ENCODE assay signal across 30 cellular contexts in the genomic region with DNA sequence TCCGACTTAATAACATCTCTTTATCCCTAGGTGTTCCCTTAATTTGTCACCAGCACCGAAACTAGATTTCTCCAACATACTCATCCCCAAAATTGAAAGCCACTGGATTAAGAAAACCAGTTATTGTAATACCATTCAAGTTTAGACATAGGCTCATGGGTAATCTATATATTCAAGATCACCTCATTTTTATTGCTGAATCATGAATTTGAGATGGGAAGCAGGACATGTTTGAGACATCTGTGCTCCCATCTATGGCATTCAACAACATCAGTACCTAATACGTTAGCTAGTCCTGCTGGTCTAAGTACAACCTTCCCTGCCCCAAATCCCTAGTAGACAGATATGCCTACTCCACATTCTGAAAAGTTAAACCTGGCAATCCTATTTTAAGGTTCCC.
"Had no signal": no experiment of that assay in that cellular context is flagged by ENCODE, and none has a peak within 500 bp of the region (broad histone marks: within the 10 kb centered on the region; RNA-seq: fewer than 3 reads in every experiment).

No MANE protein-coding gene starts in this region.

- FAIRE-seq: colon had no signal

- H3K4me1 ChIP-seq: body of pancreas, esophagus squamous epithelium had no signal

- H3K4me3 ChIP-seq: adrenal gland, body of pancreas, esophagus squamous epithelium, gastroesophageal sphincter had no signal

- ATAC-seq: activated CD4-positive, CD25-positive, alpha-beta regulatory T cell treated with anti-CD3 and anti-CD28 coated beads, Interleukin-2, amount 50 U/mL, for 24 hours; activated CD8-positive, alpha-beta T cell treated with anti-CD3 and anti-CD28 coated beads for 36 hours; activated naive CD8-positive, alpha-beta T cell treated with anti-CD3 and anti-CD28 coated beads, Interleukin-2, amount 50 U/mL, for 24 hours; activated T-cell treated with anti-CD3 and anti-CD28 coated beads, Interleukin-2, amount 50 U/mL, for 4 hours; activated T-helper 17 cell treated with anti-CD3 and anti-CD28 coated beads, Interleukin-2, amount 50 U/mL, for 72 hours; body of pancreas; effector memory CD8-positive, alpha-beta T cell; gastroesophageal sphincter; T-helper 17 cell had no signal

- H3K36me3 ChIP-seq: adrenal gland, esophagus squamous epithelium, gastroesophageal sphincter, WERI-Rb-1 had no signal

- DNase-seq: activated B cell treated with CpG ODN at 0.5 μM for 24 hours; activated CD4-positive, alpha-beta T cell treated with anti-CD3 and anti-CD28 coated beads for 48 hours; activated CD4-positive, alpha-beta T cell treated with anti-CD3 and anti-CD28 coated beads, Interleukin-2, amount 50 U/mL, for 1 hour; activated CD4-positive, alpha-beta T cell treated with anti-CD3 and anti-CD28 coated beads, Interleukin-2, amount 50 U/mL, for 48 hours; activated CD8-positive, alpha-beta memory T cell treated with anti-CD3 and anti-CD28 coated beads for 24 hours; activated CD8-positive, alpha-beta T cell treated with anti-CD3 and anti-CD28 coated beads for 36 hours; activated effector memory CD4-positive, alpha-beta T cell treated with Interleukin-2 at 50 U/mL for 16 hours; activated naive CD4-positive, alpha-beta T cell treated with anti-CD3 and anti-CD28 coated beads for 36 hours; activated naive CD8-positive, alpha-beta T cell treated with anti-CD3 and anti-CD28 coated beads for 36 hours; activated naive CD8-positive, alpha-beta T cell treated with anti-CD3 and anti-CD28 coated beads, Interleukin-2, amount 50 U/mL, for 24 hours; activated T-cell treated with anti-CD3 and anti-CD28 coated beads, Interleukin-2, amount 50 U/mL, for 4 hours; adrenal gland; amygdala; aorta; body of pancreas; caudate nucleus; effector CD4-positive, alpha-beta T cell; effector memory CD8-positive, alpha-beta T cell; erythroblast; esophagus squamous epithelium; foreskin melanocyte; head of caudate nucleus; T-helper 1 cell; T-helper 17 cell; T1000; WERI-Rb-1 had no signal

- H3K9me3 ChIP-seq: adrenal gland, body of pancreas, esophagus squamous epithelium, gastroesophageal sphincter had no signal

- H3K27ac ChIP-seq: adrenal gland, body of pancreas, esophagus squamous epithelium, WERI-Rb-1 had no signal

- H3K27me3 ChIP-seq: adrenal gland, body of pancreas, esophagus squamous epithelium, gastroesophageal sphincter had no signal
